In the genomic region with DNA sequence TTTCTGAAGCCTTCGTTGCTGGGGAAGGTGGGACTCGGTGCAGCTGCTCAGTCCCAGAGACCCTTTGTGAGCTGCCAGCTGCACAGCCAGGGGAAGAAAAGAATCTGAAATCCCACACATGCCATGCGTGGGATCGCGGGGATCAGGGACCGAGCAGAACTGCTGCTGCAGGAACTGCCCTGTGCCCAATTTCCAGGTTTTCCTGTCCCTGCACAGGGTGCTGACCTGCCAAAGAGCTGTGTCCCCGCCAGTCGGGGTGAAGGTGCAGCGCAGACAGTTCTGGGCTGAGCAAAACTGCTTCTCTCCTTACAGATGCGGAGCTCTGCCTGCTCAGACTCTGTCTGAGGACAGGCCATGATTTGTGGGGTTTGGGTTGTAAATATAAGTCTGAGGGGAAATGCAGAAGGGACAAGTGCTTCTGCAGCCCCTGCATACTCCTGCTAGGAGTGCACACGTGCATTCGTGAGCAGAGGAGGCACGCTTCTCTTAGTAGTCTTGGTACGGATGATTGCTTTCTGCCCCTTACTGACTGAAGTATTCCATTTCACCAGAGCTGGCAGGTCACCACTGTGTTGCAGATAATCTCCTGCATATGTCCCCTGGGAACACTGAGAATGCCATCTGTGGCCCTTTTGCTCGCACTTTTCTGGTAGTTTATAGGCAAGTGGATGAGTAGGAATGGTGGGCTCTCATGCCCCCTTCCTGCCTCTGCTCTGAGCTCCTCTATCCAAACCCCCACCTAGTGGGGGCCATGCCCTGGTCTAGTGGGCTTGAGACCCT, we compare ENCODE assay signal across 20 cellular contexts.
"Had no signal": no experiment of that assay in that cellular context is flagged by ENCODE, and none has a peak within 500 bp of the region (broad histone marks: within the 10 kb centered on the region; RNA-seq: fewer than 3 reads in every experiment).

No MANE protein-coding gene starts in this region.

- H3K36me3 ChIP-seq: cardiac muscle cell, thyroid gland had no signal

- H3K9me3 ChIP-seq: body of pancreas, heart left ventricle, lower lobe of right lung, mucosa of descending colon, thyroid gland had no signal

- H3K27me3 Mint-ChIP-seq: activated CD4-positive, alpha-beta memory T cell treated with anti-CD3 and anti-CD28 coated beads, Interleukin-2, amount 10 ng/mL, durations not matched to agents 7 days and 5 days had no signal

- H3K4me3 ChIP-seq: body of pancreas, cardiac muscle cell, heart left ventricle, lower lobe of right lung, mucosa of descending colon, thyroid gland had no signal

- H3K27ac ChIP-seq: body of pancreas, cardiac muscle cell, epithelial cell of prostate, lower lobe of right lung, thyroid gland had no signal

- H3K27ac Mint-ChIP-seq: activated CD4-positive, alpha-beta memory T cell treated with anti-CD3 and anti-CD28 coated beads, Interleukin-2, amount 10 ng/mL, durations not matched to agents 7 days and 5 days; nephron progenitor cell had no signal

- H3K4me1 Mint-ChIP-seq: activated CD4-positive, alpha-beta memory T cell treated with anti-CD3 and anti-CD28 coated beads, Interleukin-2, amount 10 ng/mL, durations not matched to agents 7 days and 5 days had no signal

- DNase-seq: activated CD4-positive, alpha-beta memory T cell treated with anti-CD3 and anti-CD28 coated beads, Interleukin-2, amount 10 ng/mL, durations not matched to agents 7 days and 5 days; activated CD4-positive, alpha-beta T cell treated with anti-CD3 and anti-CD28 coated beads for 48 hours; activated effector memory CD4-positive, alpha-beta T cell treated with anti-CD3 and anti-CD28 coated beads, Interleukin-2, amount 50 U/mL, for 16 hours; activated naive CD4-positive, alpha-beta T cell treated with anti-CD3 and anti-CD28 coated beads, Interleukin-2, amount 50 U/mL, for 16 hours; anterior cingulate cortex; body of pancreas; cortex of kidney; heart left ventricle; islet precursor cell; lower lobe of right lung; mesendoderm; mucosa of descending colon; nephron progenitor cell; stimulated activated CD4-positive, alpha-beta T cell treated with anti-CD3 and anti-CD28 coated beads, Interleukin-4, amount 100 ng/mL, for 24 hours; stimulated activated naive CD8-positive, alpha-beta T cell treated with anti-CD3 and anti-CD28 coated beads, Interleukin-15, Interleukin-2, amounts not matched to agents 100 U/mL and 50 U/mL, for 24 hours; substantia nigra; thyroid gland had no signal

- H3K4me3 Mint-ChIP-seq: activated CD4-positive, alpha-beta memory T cell treated with anti-CD3 and anti-CD28 coated beads, Interleukin-2, amount 10 ng/mL, durations not matched to agents 7 days and 5 days; nephron progenitor cell had no signal

- H3K4me1 ChIP-seq: body of pancreas, lower lobe of right lung, thyroid gland had no signal

- ATAC-seq: body of pancreas; heart left ventricle; left lobe of liver; lower lobe of right lung; mucosa of descending colon; stimulated activated naive CD8-positive, alpha-beta T cell treated with anti-CD3 and anti-CD28 coated beads, Interleukin-15, Interleukin-2, amounts not matched to agents 100 U/mL and 50 U/mL, for 24 hours had no signal

- H3K27me3 ChIP-seq: body of pancreas, cardiac muscle cell, heart left ventricle, thyroid gland had no signal

- H3K9me3 Mint-ChIP-seq: activated CD4-positive, alpha-beta memory T cell treated with anti-CD3 and anti-CD28 coated beads, Interleukin-2, amount 10 ng/mL, durations not matched to agents 7 days and 5 days; nephron progenitor cell had no signal
